Comparison of ENCODE assay signal across 7 cellular contexts in genomic region chr10:88565072-88565471, GRCh38. TPM values are rescaled to one million over a fixed set of nuclear protein-coding genes. Genes with fewer than 3 reads are reported as not detected.
DNase-seq lines count a peak whose midpoint lies in the region; ATAC-seq and TF ChIP-seq lines count a peak whose summit lies in the region.

No MANE protein-coding gene starts in this region.

- DNase-seq in MM.1S (peak; percentile 38), astrocyte of the spinal cord (ENCODE audit: low read depth, low spot score) (peak; percentile 56), mesendoderm (peak; percentile 13), colonic mucosa (no peak)
- DNase-seq in stimulated activated CD4-positive, alpha-beta T cell treated with anti-CD3 and anti-CD28 coated beads, Interleukin-4, amount 100 ng/mL, for 4 hours, result no peak

- no peak overlapping the region for H3K56ac ChIP-seq in mesendoderm (ENCODE audit: low read length)

- H4K8ac ChIP-seq in mesendoderm (ENCODE audit: low read depth, low read length), result no peak overlapping the region

- 0 out of 3 replicates have a peak, but pooled peaks have one; percentile 31 for TF ChIP-seq CTCF in GM12872 (IDR thresholded peaks at IDR 0.05; ENCODE audit: insufficient read depth, low read depth, low read length)
- peak; percentile 51 for TF ChIP-seq CTCF in MM.1S (IDR thresholded peaks at IDR 0.05; ENCODE audit: low read length)
- TF ChIP-seq CTCF in astrocyte of the spinal cord (IDR thresholded peaks at IDR 0.05; ENCODE audit: low read depth, low read length), result peak; percentile 36
- no peak for TF ChIP-seq CTCF in colonic mucosa (IDR thresholded peaks at IDR 0.05)

- no peak overlapping the region for H3K27ac ChIP-seq in MM.1S (ENCODE audit: low read length)
- no peak overlapping the region for H3K27ac ChIP-seq in mesendoderm (ENCODE audit: low read depth, low read length)
- H3K27ac ChIP-seq in colonic mucosa, result no peak overlapping the region

- no peak overlapping the region for H3K4me2 ChIP-seq in MM.1S (ENCODE audit: low read depth, low read length)
- H3K4me2 ChIP-seq in mesendoderm (ENCODE audit: low read length), result no peak overlapping the region

- no peak overlapping the region for H2AFZ ChIP-seq in MM.1S (ENCODE audit: low read length)

- H3K36me3 ChIP-seq in MM.1S (replicated peaks; ENCODE audit: insufficient read depth, low read length), result no peaks in the 10 kb centered on the region
- no peaks in the 10 kb centered on the region for H3K36me3 ChIP-seq in mesendoderm (ENCODE audit: control insufficient read depth, insufficient read depth, low read length)
- H3K36me3 ChIP-seq in colonic mucosa, result no peaks in the 10 kb centered on the region

- no peak overlapping the region for H2BK15ac ChIP-seq in mesendoderm (replicated peaks; ENCODE audit: low read depth)

- no CpG with 5 or more reads among the region's 1 CpG for WGBS in mesendoderm (ENCODE audit: extremely low coverage, insufficient coverage, low lambda C conversion rate)

- H2BK120ac ChIP-seq in mesendoderm (ENCODE audit: low read depth, low read length), result no peak overlapping the region

- H3K27me3 ChIP-seq in MM.1S (replicated peaks; ENCODE audit: insufficient read depth, low read length) (no peaks in the 10 kb centered on the region), mesendoderm (ENCODE audit: insufficient read depth, low read length, poor library complexity) (no peaks in the 10 kb centered on the region), colonic mucosa (no peaks in the 10 kb centered on the region)

- in situ Hi-C loops in astrocyte of the spinal cord (cut with HindIII; ENCODE audit: low sequenced_read_pairs), result no loop called here

- ATAC-seq in GM19324 (IDR thresholded peaks at IDR 0.05; ENCODE audit: low FRiP score, unreplicated experiment), result no peak

- H3K79me2 ChIP-seq in MM.1S (ENCODE audit: low read length), result no peaks in the 10 kb centered on the region
- H3K79me2 ChIP-seq in mesendoderm (ENCODE audit: control insufficient read depth, insufficient read depth, low read length), result no peaks in the 10 kb centered on the region

- H2AK5ac ChIP-seq in mesendoderm (ENCODE audit: low read length), result no peak overlapping the region

- no peak overlapping the region for H2BK5ac ChIP-seq in mesendoderm (ENCODE audit: low read length)

- H3K9ac ChIP-seq in MM.1S (ENCODE audit: low read length), result no peak overlapping the region
- H3K9ac ChIP-seq in mesendoderm (ENCODE audit: low read length), result no peak overlapping the region
- H3K9ac ChIP-seq in colonic mucosa (ENCODE audit: low read depth in 2 of 2, low read length in 2 of 2), result no peak overlapping the region

- intact Hi-C loops in colonic mucosa (cut with DNase I), result no loop called here

- H3K4me3 ChIP-seq in MM.1S (ENCODE audit: low read length) (no peak overlapping the region), astrocyte of the spinal cord (ENCODE audit: low read depth, low read length) (no peak overlapping the region), mesendoderm (ENCODE audit: low read length) (no peak overlapping the region), colonic mucosa (no peak overlapping the region)

- H3K4me1 ChIP-seq in MM.1S (ENCODE audit: low read length) (no peaks in the 10 kb centered on the region; the same call in 1 of the 2 replicates), mesendoderm (ENCODE audit: control insufficient read depth, low read depth, low read length) (no peaks in the 10 kb centered on the region), colonic mucosa (no peaks in the 10 kb centered on the region)

- no peak overlapping the region for H3K23ac ChIP-seq in mesendoderm (ENCODE audit: low read length)

- no peak overlapping the region for H3K4ac ChIP-seq in mesendoderm (ENCODE audit: low read depth, low read length)

- no peak overlapping the region for H4K5ac ChIP-seq in mesendoderm (ENCODE audit: low read length)

- no peaks in the 10 kb centered on the region for H3F3A ChIP-seq in MM.1S (ENCODE audit: insufficient read depth, low read length)

- H4K20me1 ChIP-seq in MM.1S (ENCODE audit: insufficient read depth, low read length), result no peaks in the 10 kb centered on the region

- H3K9me2 ChIP-seq in MM.1S (replicated peaks; ENCODE audit: insufficient read depth, low read length), result no peaks in the 10 kb centered on the region

- no peaks in the 10 kb centered on the region for H3K79me1 ChIP-seq in mesendoderm (ENCODE audit: low read length)

- H3K18ac ChIP-seq in mesendoderm (ENCODE audit: low read length), result no peak overlapping the region

- H3K9me3 ChIP-seq in MM.1S (replicated peaks; ENCODE audit: insufficient read depth, low read length) (no peaks in the 10 kb centered on the region), colonic mucosa (no peaks in the 10 kb centered on the region)

RNA-seq across cellular contexts. Expression of gene RNLS, which starts 18.0 kb away (rescaled TPM):
- 6.7 TPM for polyA plus RNA-seq in mesendoderm (2013, experiment 1 of 2)
- 6.6 TPM for polyA plus RNA-seq in mesendoderm (2013, experiment 2 of 2)
- total RNA-seq in colonic mucosa, result 10 to 100 TPM; 13.0 to 19.1 TPM

RNA-seq across cellular contexts. Expression of gene LIPJ, which starts 21.5 kb away (rescaled TPM):
- polyA plus RNA-seq in mesendoderm (2013, experiment 1 of 2), result 0.04 TPM
- polyA plus RNA-seq in mesendoderm (2013, experiment 2 of 2), result 0.10 TPM
- under 1 TPM in 1 of 2 donors, not detected in 1; 0.16 TPM for total RNA-seq in colonic mucosa

Comparison
In these comparisons a context has a peak if more than half of its experiments do, and no peak if none do; other contexts are left out.
1. DNase-seq: peak in MM.1S (single experiment), astrocyte of the spinal cord (single experiment) and mesendoderm (single experiment); none in stimulated activated CD4-positive, alpha-beta T cell treated with anti-CD3 and anti-CD28 coated beads, Interleukin-4, amount 100 ng/mL, for 4 hours (0 of 2) and colonic mucosa (single experiment).